ENCODE assay signal across 8 cellular contexts in the genomic region with DNA sequence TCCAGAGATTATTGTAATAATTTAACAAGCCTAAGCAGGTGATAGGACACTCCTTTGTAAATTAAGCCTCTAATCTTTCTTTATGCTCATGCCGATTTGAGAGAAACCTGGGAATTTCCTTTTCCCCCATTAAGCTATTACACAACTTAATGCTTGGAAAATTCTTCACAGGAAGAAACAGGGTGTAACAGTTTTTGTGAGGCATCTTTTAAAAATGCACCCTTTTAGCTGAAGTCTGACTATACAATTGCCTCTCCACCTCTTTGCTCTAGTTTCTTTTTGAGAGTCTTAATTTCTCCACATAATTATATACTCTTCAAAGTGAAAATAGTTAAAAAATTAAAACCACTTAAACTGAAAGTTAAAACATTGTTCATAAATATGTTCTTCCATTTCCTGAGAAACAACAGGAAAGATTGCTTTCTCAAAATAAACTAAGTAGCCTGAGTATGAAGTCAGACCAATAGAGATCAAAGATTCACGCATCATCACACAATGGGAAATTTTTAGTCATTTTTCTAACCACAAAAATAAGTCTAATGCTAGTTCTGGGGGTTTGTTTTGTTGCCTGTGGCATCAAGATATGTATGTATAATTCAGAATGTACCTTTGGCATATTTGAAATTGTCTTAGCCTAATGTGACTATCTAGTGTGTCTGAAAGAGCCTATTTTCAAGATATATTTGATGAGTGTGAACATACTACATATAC. TPM values are rescaled to one million over a fixed set of nuclear protein-coding genes. Genes with fewer than 3 reads are reported as not detected.
DNase-seq lines count a peak whose midpoint lies in the region; ATAC-seq and TF ChIP-seq lines count a peak whose summit lies in the region.

No MANE protein-coding gene starts in this region.

- peak overlapping the region; percentile 54 for H3K4me2 ChIP-seq in Loucy (ENCODE audit: low read depth, low read length, poor library complexity, severe bottlenecking)

- no peaks in the 10 kb centered on the region for H3K36me3 Mint-ChIP-seq in endodermal cell (ENCODE audit: low read depth)

- no peak overlapping the region for H2AFZ ChIP-seq in Loucy (ENCODE audit: low read length)

- CTCF ChIA-PET in GM10248 (lab: Yijun Ruan, JAX), result interaction anchor here (1.3 to 1.5 kb wide), 3 partner anchors 12 to 136 kb away, joined by 3 to 4 read pairs (median 3); no protein-coding TSS in a partner anchor

- peaks cover 90% of the 10 kb centered on the region for H3K79me2 ChIP-seq in Loucy (ENCODE audit: insufficient read depth, low read length)

- no peaks in the 10 kb centered on the region for H3F3A ChIP-seq in Loucy (ENCODE audit: low read depth)

- H3K9me3 Mint-ChIP-seq in endodermal cell, result no peaks in the 10 kb centered on the region

- H3K27ac Mint-ChIP-seq in endodermal cell, result no peak overlapping the region

- peaks cover 38% of the 10 kb centered on the region; the same call in 1 of the 2 replicates for H3K36me3 ChIP-seq in Loucy (ENCODE audit: insufficient read depth, low read length)
- H3K36me3 ChIP-seq in right lobe of liver, result no peaks in the 10 kb centered on the region
- H3K36me3 ChIP-seq in endodermal cell (ENCODE audit: control insufficient read depth, insufficient read depth, low read length), result no peaks in the 10 kb centered on the region

- DNase-seq in GM10248 (ENCODE audit: extremely low spot score) (peak; percentile 27), fibroblast of the aortic adventitia (ENCODE audit: low read depth) (peak; percentile 77), right lobe of liver (no peak), superior temporal gyrus (ENCODE audit: extremely low spot score) (no peak), iPS-NIHi7 (ENCODE audit: extremely low spot score) (no peak), endodermal cell (no peak)

- no peak for TF ChIP-seq POLR2A in right lobe of liver (IDR thresholded peaks at IDR 0.05)

- H3K9ac ChIP-seq in Loucy (ENCODE audit: low read depth, low read length, poor library complexity, severe bottlenecking), result no peak overlapping the region
- no peak overlapping the region for H3K9ac ChIP-seq in endodermal cell (ENCODE audit: extremely low read depth, low read length, poor library complexity, severe bottlenecking)

- H3K4me3 Mint-ChIP-seq in endodermal cell, result no peak overlapping the region

- intact Hi-C loops in right lobe of liver (cut with DNase I), result no loop called here

- POLR2A ChIA-PET in GM10248 (lab: Yijun Ruan, JAX), result no interaction called here

- peaks cover 48% of the 10 kb centered on the region for H3K4me1 ChIP-seq in Loucy (ENCODE audit: insufficient read depth, low read length, poor library complexity, severe bottlenecking)
- H3K4me1 ChIP-seq in right lobe of liver, result no peaks in the 10 kb centered on the region
- no peaks in the 10 kb centered on the region for H3K4me1 ChIP-seq in endodermal cell (ENCODE audit: control insufficient read depth, insufficient read depth, low read length)

- H3K9me2 ChIP-seq in Loucy (replicated peaks; ENCODE audit: low read depth, low read length), result no peaks in the 10 kb centered on the region

- 67% methylated on average over 2 of the region's 2 CpGs for WGBS in right lobe of liver (ENCODE audit: insufficient coverage, low coverage, low lambda C conversion rate, missing lambda C conversion rate)
- 88 to 100% methylated on average over 1 of the region's 2 CpGs for WGBS in endodermal cell (ENCODE audit: insufficient coverage in 1 of 2, insufficient read length in 1 of 2), 2 experiments

- TF ChIP-seq CTCF in GM10248 (IDR thresholded peaks at IDR 0.05; ENCODE audit: control extremely low read depth, extremely low read depth, low read depth, missing control alignments), result no peak
- TF ChIP-seq CTCF in Loucy (conservative IDR thresholded peaks at IDR 0.05; ENCODE audit: low read length), result no peak
- no peak for TF ChIP-seq CTCF in fibroblast of the aortic adventitia (IDR thresholded peaks at IDR 0.05; ENCODE audit: insufficient read depth, low read length)
- no peak for TF ChIP-seq CTCF in right lobe of liver (IDR thresholded peaks at IDR 0.05)
- TF ChIP-seq CTCF in endodermal cell (conservative IDR thresholded peaks at IDR 0.05), result no peak

- ATAC-seq in GM21619 (IDR thresholded peaks at IDR 0.05; ENCODE audit: unreplicated experiment) (peak; percentile 94), right lobe of liver (no peak)

- H4K20me1 ChIP-seq in Loucy (ENCODE audit: insufficient read depth, low read length, poor library complexity, severe bottlenecking), result peaks cover 57% of the 10 kb centered on the region

- H3K9me3 ChIP-seq in Loucy (ENCODE audit: insufficient read depth, low read depth, low read length) (no peaks in the 10 kb centered on the region), right lobe of liver (no peaks in the 10 kb centered on the region), endodermal cell (ENCODE audit: control insufficient read depth, low read length) (no peaks in the 10 kb centered on the region)

- no peaks in the 10 kb centered on the region for H3K27me3 ChIP-seq in Loucy (ENCODE audit: insufficient read depth, low read length, poor library complexity, severe bottlenecking)
- no peaks in the 10 kb centered on the region for H3K27me3 ChIP-seq in right lobe of liver
- H3K27me3 ChIP-seq in endodermal cell (ENCODE audit: control insufficient read depth, insufficient read depth, low read length, poor library complexity, severe bottlenecking), result no peaks in the 10 kb centered on the region

- H3K4me1 Mint-ChIP-seq in endodermal cell, result no peaks in the 10 kb centered on the region

- peak overlapping the region; percentile 42 for H3K4me3 ChIP-seq in Loucy (ENCODE audit: low read length, poor library complexity, severe bottlenecking)
- peak overlapping the region; percentile 4 for H3K4me3 ChIP-seq in fibroblast of the aortic adventitia (ENCODE audit: low read depth, low read length)
- no peak overlapping the region for H3K4me3 ChIP-seq in right lobe of liver
- H3K4me3 ChIP-seq in endodermal cell (ENCODE audit: low read length), result no peak overlapping the region

- H3K27ac ChIP-seq in right lobe of liver (no peak overlapping the region), endodermal cell (ENCODE audit: low read depth, low read length) (no peak overlapping the region)

- no peaks in the 10 kb centered on the region for H3K27me3 Mint-ChIP-seq in endodermal cell (ENCODE audit: insufficient read depth)

RNA-seq across cellular contexts. Expression of gene LRRC8D, which starts 34.7 kb away (rescaled TPM):
- total RNA-seq in fibroblast of the aortic adventitia (ENCODE audit: low replicate concordance) (12.1 and 45.6 TPM in 2 replicates), right lobe of liver (10 to 100 TPM; 11.5 to 22.1 (median 19.3) TPM), endodermal cell (10 to 100 TPM; 23.8 to 33.8 TPM)
- 26.5 TPM for polyA plus RNA-seq in endodermal cell (2013, experiment 1 of 2)
- 21.1 TPM for polyA plus RNA-seq in endodermal cell (2013, experiment 2 of 2)

Comparison
In these comparisons a context has a peak if more than half of its experiments do, and no peak if none do; other contexts are left out.
1. DNase-seq: peak in GM10248 (single experiment) and fibroblast of the aortic adventitia (single experiment); none in right lobe of liver (0 of 3), superior temporal gyrus (single experiment), iPS-NIHi7 (single experiment) and endodermal cell (single experiment).
2. H3K4me3 ChIP-seq: peak in Loucy (single experiment) and fibroblast of the aortic adventitia (single experiment); none in right lobe of liver (0 of 3) and endodermal cell (single experiment).